10 cellular contexts compared by ENCODE assay signal in the genomic region with DNA sequence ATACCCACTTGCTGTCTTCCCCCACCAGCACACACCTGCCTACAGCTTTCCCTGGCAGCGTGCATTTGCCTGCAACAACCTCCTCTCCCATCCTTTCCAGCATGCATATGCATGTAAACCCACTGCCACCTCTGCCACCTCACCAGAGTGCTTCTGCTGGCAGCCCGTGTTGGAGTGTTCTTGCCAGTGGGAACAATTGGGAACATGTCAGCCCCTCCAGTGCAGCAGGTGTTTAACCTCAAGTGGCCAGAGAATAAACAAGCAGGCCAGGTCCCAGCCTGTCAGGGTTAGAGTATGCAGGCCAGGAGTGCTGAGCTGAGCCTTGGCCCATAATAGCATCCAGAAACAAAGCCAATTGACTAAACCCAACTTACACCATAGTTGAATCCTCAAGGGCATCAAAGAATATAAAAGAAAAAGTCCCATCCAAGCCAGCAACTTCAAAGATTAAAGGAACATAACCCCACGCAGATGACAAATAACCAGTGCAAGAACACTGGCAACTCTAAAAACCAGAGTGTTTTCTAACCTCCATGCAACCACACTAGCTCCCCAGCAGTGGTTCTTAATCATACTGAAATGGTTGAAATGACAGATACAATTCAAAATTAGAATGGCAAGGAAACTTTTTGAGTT.
A peak's percentile ranks its signal among the peaks of the same experiment; 100 is the strongest.
DNase-seq lines count a peak whose midpoint lies in the region; ATAC-seq lines count a peak whose summit lies in the region.
"Had no signal": no experiment of that assay in that cellular context is flagged by ENCODE, and none has a peak within 500 bp of the region (broad histone marks: within the 10 kb centered on the region; RNA-seq: fewer than 3 reads in every experiment).

No MANE protein-coding gene starts in this region.

- H3K27ac Mint-ChIP-seq in activated T-helper 17 cell treated with anti-CD3 and anti-CD28 coated beads, Interleukin-2, amount 50 U/mL, for 72 hours: peak overlapping the region; percentile 89
- H3K27ac Mint-ChIP-seq: activated naive CD8-positive, alpha-beta T cell had no signal

- no peaks in the 10 kb centered on the region for H3K36me3 Mint-ChIP-seq in activated T-helper 17 cell treated with anti-CD3 and anti-CD28 coated beads, Interleukin-2, amount 50 U/mL, for 72 hours (ENCODE audit: low read depth)
- H3K36me3 Mint-ChIP-seq: activated naive CD8-positive, alpha-beta T cell had no signal

- H3K4me1 Mint-ChIP-seq in activated T-helper 17 cell treated with anti-CD3 and anti-CD28 coated beads, Interleukin-2, amount 50 U/mL, for 72 hours: peaks cover 14% of the 10 kb centered on the region

- H3K4me3 Mint-ChIP-seq in activated T-helper 17 cell treated with anti-CD3 and anti-CD28 coated beads, Interleukin-2, amount 50 U/mL, for 72 hours: peak overlapping the region; percentile 55
- H3K4me3 Mint-ChIP-seq: activated naive CD8-positive, alpha-beta T cell had no signal

- DNase-seq in cerebellum (ENCODE audit: low spot score) (no peak), midbrain (lab: John Stamatoyannopoulos, UW) (no peak)
- no peak for DNase-seq in effector CD8-positive, alpha-beta T cell (lab: John Stamatoyannopoulos, UW)
- DNase-seq: heart right ventricle, substantia nigra had no signal

- H3K9me3 Mint-ChIP-seq in activated T-helper 17 cell treated with anti-CD3 and anti-CD28 coated beads, Interleukin-2, amount 50 U/mL, for 72 hours: peaks cover 4% of the 10 kb centered on the region

- ATAC-seq in GM18858 (IDR thresholded peaks at IDR 0.05; ENCODE audit: unreplicated experiment) (peak; percentile 96), GM21390 (IDR thresholded peaks at IDR 0.05; ENCODE audit: unreplicated experiment) (peak; percentile 91), HG03354 (IDR thresholded peaks at IDR 0.05; ENCODE audit: poor library complexity, severe bottlenecking, unreplicated experiment) (peak; percentile 87)
- ATAC-seq in activated T-helper 17 cell treated with anti-CD3 and anti-CD28 coated beads, Interleukin-2, amount 50 U/mL, for 72 hours (replicated peaks): peak; percentile 94

- no peaks in the 10 kb centered on the region for H3K27me3 Mint-ChIP-seq in activated T-helper 17 cell treated with anti-CD3 and anti-CD28 coated beads, Interleukin-2, amount 50 U/mL, for 72 hours
